In genomic region chr17:77323413-77324171, GRCh38 we compare ENCODE assay signal across 8 cellular contexts.
DNase-seq lines count a peak whose midpoint lies in the region; TF ChIP-seq lines count a peak whose summit lies in the region.

No MANE protein-coding gene starts in this region.

- peaks cover 63% of the 10 kb centered on the region for H3K4me1 Mint-ChIP-seq in HFFc6 (ENCODE audit: low read depth)

- no peaks in the 10 kb centered on the region for H3K36me3 ChIP-seq in mesodermal cell (ENCODE audit: control insufficient read depth, insufficient read depth, low read length)
- no peaks in the 10 kb centered on the region for H3K36me3 ChIP-seq in vagina
- no peaks in the 10 kb centered on the region for H3K36me3 ChIP-seq in effector memory CD4-positive, alpha-beta T cell (ENCODE audit: control insufficient read depth, insufficient read depth, low read length)

- H3K9me3 ChIP-seq in mesodermal cell (ENCODE audit: control insufficient read depth, low read length): no peaks in the 10 kb centered on the region
- H3K9me3 ChIP-seq in vagina: no peaks in the 10 kb centered on the region
- no peaks in the 10 kb centered on the region for H3K9me3 ChIP-seq in effector memory CD4-positive, alpha-beta T cell (ENCODE audit: control insufficient read depth, low read length)

- 78 to 81% methylated on average over 29 to 36 of the region's 36 CpGs for WGBS in mesodermal cell (ENCODE audit: insufficient coverage in 2 of 2), 2 experiments

- TF ChIP-seq POLR2A in vagina (IDR thresholded peaks at IDR 0.05): no peak

- H3K27me3 ChIP-seq in vagina: no peaks in the 10 kb centered on the region
- no peaks in the 10 kb centered on the region for H3K27me3 ChIP-seq in effector memory CD4-positive, alpha-beta T cell (replicated peaks; ENCODE audit: control insufficient read depth, insufficient read depth, low read length, poor library complexity, severe bottlenecking)

- no peaks in the 10 kb centered on the region; the same call in 1 of the 2 replicates for H3K9me3 Mint-ChIP-seq in HFFc6

- peaks cover 18% of the 10 kb centered on the region for H3K36me3 Mint-ChIP-seq in HFFc6 (ENCODE audit: low read depth)

- DNase-seq in AG09309 (ENCODE audit: low read depth): no peak
- peak; percentile 59 for DNase-seq in HFFc6
- DNase-seq in cardiac fibroblast (ENCODE audit: low read depth in 2 of 2): peak; percentile 74 to 92
- no peak for DNase-seq in vagina (ENCODE audit: extremely low spot score in 2 of 2)
- DNase-seq in medulla oblongata (ENCODE audit: extremely low spot score): no peak
- no peak for DNase-seq in effector CD8-positive, alpha-beta T cell (lab: John Stamatoyannopoulos, UW)
- DNase-seq in effector memory CD4-positive, alpha-beta T cell: no peak

- H3K4me3 ChIP-seq in AG09309 (ENCODE audit: control insufficient read depth, low read depth, low read length) (peak overlapping the region; percentile 94), cardiac fibroblast (replicated peaks in 1 of 2; ENCODE audit: low read depth in 2 of 2, low read length in 2 of 2) (peak overlapping the region; percentile 31 to 63), mesodermal cell (ENCODE audit: extremely low read depth, insufficient read depth, low read length, poor library complexity, severe bottlenecking) (peak overlapping the region; percentile 6), vagina (peak overlapping the region; percentile 21 to 41)
- no peak overlapping the region for H3K4me3 ChIP-seq in effector memory CD4-positive, alpha-beta T cell (ENCODE audit: insufficient read depth, low read depth, low read length, poor library complexity, severe bottlenecking)

- peaks cover 12% of the 10 kb centered on the region for H3K27me3 Mint-ChIP-seq in HFFc6 (ENCODE audit: insufficient read depth)

- H3K27ac Mint-ChIP-seq in HFFc6: peak overlapping the region; percentile 100

- peak overlapping the region; percentile 95 for H3K4me3 Mint-ChIP-seq in HFFc6

- TF ChIP-seq CTCF in AG09309 (IDR thresholded peaks at IDR 0.05; ENCODE audit: control insufficient read depth, insufficient read depth, low read depth, low read length, missing control alignments) (peak; percentile 0), HFFc6 (IDR thresholded peaks at IDR 0.05) (no peak), cardiac fibroblast (IDR thresholded peaks at IDR 0.05; ENCODE audit: low read depth, low read length) (no peak), vagina (IDR thresholded peaks at IDR 0.05) (no peak)

- intact Hi-C loops in vagina (cut with DNase I): no loop called here

- H3K4me1 ChIP-seq in mesodermal cell (ENCODE audit: control insufficient read depth, insufficient read depth, low read length, poor library complexity, severe bottlenecking) (peaks cover 47% of the 10 kb centered on the region), vagina (peaks cover 71% of the 10 kb centered on the region)
- peaks cover 49% of the 10 kb centered on the region for H3K4me1 ChIP-seq in effector memory CD4-positive, alpha-beta T cell (ENCODE audit: control insufficient read depth, insufficient read depth, low read length, poor library complexity, severe bottlenecking)

- peak overlapping the region; percentile 99 for H3K27ac ChIP-seq in mesodermal cell (ENCODE audit: low read depth, low read length, severe bottlenecking)
- H3K27ac ChIP-seq in vagina: peak overlapping the region; percentile 97
- no peak overlapping the region for H3K27ac ChIP-seq in effector memory CD4-positive, alpha-beta T cell (ENCODE audit: insufficient read depth, low read length, poor library complexity, severe bottlenecking)

Comparison
In these comparisons a context has a peak if more than half of its experiments do, and no peak if none do; other contexts are left out.
1. DNase-seq: peak in HFFc6 (single experiment) and cardiac fibroblast (2 of 2); none in AG09309 (single experiment), vagina (0 of 2), medulla oblongata (single experiment), effector CD8-positive, alpha-beta T cell (single experiment) and effector memory CD4-positive, alpha-beta T cell (0 of 3).